Comparison of ENCODE assay signal across 1 cellular context in the genomic region with DNA sequence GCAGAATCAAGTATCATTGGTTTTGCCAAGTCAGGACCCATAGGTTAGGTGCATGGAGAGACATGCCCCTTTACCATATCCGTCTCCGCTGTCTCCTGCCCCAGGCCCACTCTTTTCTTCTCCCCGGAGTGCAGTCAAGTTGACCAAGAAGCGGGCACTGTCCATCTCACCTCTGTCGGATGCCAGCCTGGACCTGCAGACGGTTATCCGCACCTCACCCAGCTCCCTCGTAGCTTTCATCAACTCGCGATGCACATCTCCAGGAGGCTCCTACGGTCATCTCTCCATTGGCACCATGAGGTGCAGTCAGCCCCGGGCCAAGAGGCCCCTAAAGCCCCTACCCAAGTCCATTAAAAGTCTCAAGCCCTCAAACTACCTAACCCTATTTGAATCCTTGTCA.
TF ChIP-seq lines count a peak whose summit lies in the region.

No MANE protein-coding gene starts in this region.

TF ChIP-seq in GM12891, 5 proteins besides CTCF, POLR2A, EP300 and RAD21:
- TF ChIP-seq POLR2AphosphoS5 (IDR thresholded peaks at IDR 0.05; ENCODE audit: low read depth, low read length) (no peak), PAX5 (IDR thresholded peaks at IDR 0.05; ENCODE audit: insufficient read depth, low read length, severe bottlenecking) (no peak), TAF1 (IDR thresholded peaks at IDR 0.05; ENCODE audit: low read depth, low read length) (no peak), SPI1 (IDR thresholded peaks at IDR 0.05; ENCODE audit: low read depth, low read length) (no peak), POU2F2 (IDR thresholded peaks at IDR 0.05; ENCODE audit: low read depth, low read length) (no peak)
TF ChIP-seq in GM12891: peak in this region for 0.
